ENCODE assay signal across 1 cellular context in the genomic region with DNA sequence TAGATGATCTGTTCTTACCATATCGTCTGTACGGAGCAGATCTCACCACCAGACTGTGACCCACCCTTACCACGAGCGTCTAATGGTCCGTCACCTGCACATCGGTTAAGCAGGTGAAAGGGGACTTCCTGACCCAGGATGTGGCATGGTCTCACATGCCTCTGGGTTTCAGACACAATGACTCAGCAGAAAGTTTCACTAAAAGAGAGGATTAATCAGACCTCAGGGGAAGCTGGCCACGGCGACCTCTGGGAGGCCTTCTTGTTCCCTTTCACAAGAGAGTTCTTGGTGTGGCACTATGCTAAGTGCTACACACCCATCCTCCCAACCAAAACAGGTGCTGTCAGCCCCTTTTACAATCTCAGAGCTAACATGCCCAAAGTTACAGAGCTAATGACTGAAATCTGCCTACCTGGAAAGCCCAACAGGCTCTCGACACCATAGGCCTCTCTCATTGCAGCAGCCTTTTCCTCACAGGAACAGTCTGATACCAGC.
TF ChIP-seq lines count a peak whose summit lies in the region.

No MANE protein-coding gene starts in this region.

TF ChIP-seq in SK-N-SH treated with all-trans-retinoic acid at 6 μM for 48 hours, 23 proteins besides CTCF, POLR2A, EP300 and RAD21 (continued from another document):
- TF ChIP-seq ARNTL (CRISPR knock-in tag; IDR thresholded peaks at IDR 0.05; ENCODE audit: borderline replicate concordance, low read depth) (no peak), ESRRG (CRISPR knock-in tag; IDR thresholded peaks at IDR 0.05) (no peak), OSR1 (CRISPR knock-in tag; IDR thresholded peaks at IDR 0.05) (no peak), RARB (CRISPR knock-in tag; IDR thresholded peaks at IDR 0.05) (no peak), ZC3H10 (CRISPR knock-in tag; IDR thresholded peaks at IDR 0.05) (no peak), ZNF70 (CRISPR knock-in tag; IDR thresholded peaks at IDR 0.05) (no peak)
